18 cellular contexts compared by ENCODE assay signal in genomic region chr12:51914034-51914923, GRCh38. TPM values are rescaled to one million over a fixed set of nuclear protein-coding genes. Genes with fewer than 3 reads are reported as not detected.
DNase-seq lines count a peak whose midpoint lies in the region; ATAC-seq, FAIRE-seq and TF ChIP-seq lines count a peak whose summit lies in the region.
"Had no signal": no experiment of that assay in that cellular context is flagged by ENCODE, and none has a peak within 500 bp of the region (broad histone marks: within the 10 kb centered on the region; RNA-seq: fewer than 3 reads in every experiment).

No MANE protein-coding gene starts in this region.

- no peak for FAIRE-seq in HepG2 (lab: Jason Lieb, UNC)

- H4K20me1 ChIP-seq in HepG2 (ENCODE audit: insufficient read depth, low read length) = no peaks in the 10 kb centered on the region

- no peak overlapping the region for H3K4me3 ChIP-seq in aorta (ENCODE audit: low read length in 2 of 2)
- H3K4me3 ChIP-seq in uterus = no peak overlapping the region
- no peak overlapping the region for H3K4me3 ChIP-seq in HepG2 (replicated peaks in 1 of 3; ENCODE audit: insufficient read depth in 1 of 3, low read depth in 2 of 3, low read length in 3 of 3)
- H3K4me3 ChIP-seq: PC-9 had no signal

- TF ChIP-seq EP300 in HepG2 (IDR thresholded peaks at IDR 0.05; ENCODE audit: low read depth in 2 of 2, low read length in 2 of 2) (no peak), HepG2 (CRISPR knock-in tag; IDR thresholded peaks at IDR 0.05; ENCODE audit: borderline replicate concordance) (no peak)

- H3K4me1 ChIP-seq in aorta (ENCODE audit: control insufficient read depth in 1 of 2, insufficient read depth in 2 of 2, low read length in 2 of 2) = no peaks in the 10 kb centered on the region
- H3K4me1 ChIP-seq in uterus = peaks cover 0 to 3% of the 10 kb centered on the region in 2 donors
- 0 out of 2 replicates have a peak, but pooled peaks cover 19% of the 10 kb centered on the region for H3K4me1 ChIP-seq in HepG2 (ENCODE audit: insufficient read depth, low read length)

- H3K4me1 Mint-ChIP-seq in neural crest cell = peaks cover 37% of the 10 kb centered on the region

- no peaks in the 10 kb centered on the region for H3K79me2 ChIP-seq in HepG2 (ENCODE audit: insufficient read depth, low read length)

- H3K27me3 ChIP-seq in aorta (ENCODE audit: control insufficient read depth in 1 of 2, insufficient read depth in 2 of 2, low read length in 1 of 2) = no peaks in the 10 kb centered on the region
- no peaks in the 10 kb centered on the region for H3K27me3 ChIP-seq in uterus
- H3K27me3 ChIP-seq in HepG2 (ENCODE audit: control insufficient read depth in 1 of 2, insufficient read depth in 2 of 2, low read length in 2 of 2) = peaks cover 3 to 42% of the 10 kb centered on the region in 2 experiments; a peak in 3 of 5 replicates

- H3K9ac ChIP-seq in HepG2 (ENCODE audit: insufficient read depth, low read depth, low read length) = no peak overlapping the region

- no peak overlapping the region for H3K4me3 Mint-ChIP-seq in neural crest cell
- H3K4me3 Mint-ChIP-seq: H9 had no signal

- peak; percentile 51 for DNase-seq in activated effector memory CD4-positive, alpha-beta T cell treated with anti-CD3 and anti-CD28 coated beads, Interleukin-2, amount 50 U/mL, for 16 hours
- no peak for DNase-seq in activated effector memory CD4-positive, alpha-beta T cell treated with Interleukin-2 at 50 U/mL for 16 hours
- DNase-seq in left cardiac atrium (peak; percentile 15), neural crest cell (ENCODE audit: low read depth, low spot score) (no peak), aorta (peak; percentile 47 to 75), uterus (no peak), HepG2 (ENCODE audit: low spot score) (no peak)
- DNase-seq: COR-L47, DMS153, EL, NCI-H446 treated with DMSO at 0.1 percent for 48 hours, NCI-H748 treated with DMSO at 0.1 percent for 48 hours, PC-9 had no signal

- no peak for TF ChIP-seq RAD21 in HepG2 (CRISPR knock-in tag; IDR thresholded peaks at IDR 0.05)

- no peak for TF ChIP-seq POLR2A in uterus (IDR thresholded peaks at IDR 0.05)
- no peak for TF ChIP-seq POLR2A in HepG2 (IDR thresholded peaks at IDR 0.05; ENCODE audit: insufficient read depth in 1 of 2, low read depth in 2 of 2, low read length in 2 of 2)

- H3K4me2 ChIP-seq in HepG2 (ENCODE audit: low read depth, low read length) = no peak overlapping the region
- H3K4me2 ChIP-seq: PC-9 had no signal

- in situ Hi-C loops in HepG2 (cut with HindIII; ENCODE audit: extremely low pct_ligation_motif_present, low pct_unique_long_range_greater_than_20kb) = no loop called here

- H3K27ac ChIP-seq in aorta (ENCODE audit: low read depth in 1 of 2, low read length in 2 of 2) (no peak overlapping the region), uterus (peak overlapping the region in 1 of 2 donors; percentile 67), HepG2 (ENCODE audit: extremely low read length, insufficient read depth, low read length) (no peak overlapping the region)
- H3K27ac ChIP-seq: C4-2B, PC-9 had no signal

- H3K36me3 Mint-ChIP-seq in neural crest cell (ENCODE audit: low read depth) = no peaks in the 10 kb centered on the region

- CTCF ChIA-PET in HepG2 (lab: Yijun Ruan, JAX; ENCODE audit: low intra/inter-chr PET ratio, low total read pairs) = no interaction called here

- no peak overlapping the region for H2AFZ ChIP-seq in HepG2 (ENCODE audit: low read length)
- H2AFZ ChIP-seq: PC-9 had no signal

- POLR2A ChIA-PET in HepG2 (lab: Yijun Ruan, JAX) = no interaction called here

- intact Hi-C loops in left cardiac atrium (cut with DNase I) (no loop called here), aorta (cut with DNase I) (no loop called here), uterus (cut with DNase I; ENCODE audit: low total_unique reads) (no loop called here), HepG2 (cut with micrococcal nuclease; ENCODE audit: unreplicated experiment) (no loop called here)

- BruUV-seq in HepG2 (replicated peaks; lab: Mats Ljungman, UMichigan) = no TSS peak

- TF ChIP-seq CTCF in neural crest cell (conservative IDR thresholded peaks at IDR 0.05) = no peak
- TF ChIP-seq CTCF in uterus (IDR thresholded peaks at IDR 0.05) = no peak
- TF ChIP-seq CTCF in HepG2 (CRISPR knock-in tag; IDR thresholded peaks at IDR 0.05) = no peak

- H3K9me3 ChIP-seq in aorta (ENCODE audit: control insufficient read depth, low read length) = no peaks in the 10 kb centered on the region
- H3K9me3 ChIP-seq in uterus = no peaks in the 10 kb centered on the region
- no peaks in the 10 kb centered on the region for H3K9me3 ChIP-seq in HepG2 (ENCODE audit: low read length)

- ATAC-seq in left cardiac atrium (peak in 1 of 2 donors; percentile 14), aorta (ENCODE audit: low FRiP score) (no peak), HG03342 (IDR thresholded peaks at IDR 0.05; ENCODE audit: unreplicated experiment) (no peak), HepG2 (no peak)

- H3K9me3 Mint-ChIP-seq in neural crest cell = no peaks in the 10 kb centered on the region
- H3K9me3 Mint-ChIP-seq: H9 had no signal

- peak overlapping the region; percentile 71 for H3K27ac Mint-ChIP-seq in neural crest cell (ENCODE audit: unreplicated experiment)
- H3K27ac Mint-ChIP-seq: H9 had no signal

- 84 to 86% methylated on average over 17 of the region's 17 CpGs for WGBS in aorta, 2 donors
- WGBS in HepG2 (ENCODE audit: low lambda C conversion rate) = 50% methylated on average over 14 of the region's 17 CpGs

- no peaks in the 10 kb centered on the region for H3K27me3 Mint-ChIP-seq in neural crest cell (ENCODE audit: low read depth)

- H3K36me3 ChIP-seq in aorta (ENCODE audit: control insufficient read depth in 1 of 2, insufficient read depth in 2 of 2, low read length in 1 of 2) (no peaks in the 10 kb centered on the region), uterus (no peaks in the 10 kb centered on the region), HepG2 (replicated peaks in 1 of 2; ENCODE audit: control insufficient read depth in 1 of 2, insufficient read depth in 2 of 2, low read length in 2 of 2) (no peaks in the 10 kb centered on the region)

RNA-seq across cellular contexts. Expression of gene ACVRL1, which starts 7.0 kb away (rescaled TPM):
- 10 to 100 TPM; 44.0 to 65.2 TPM for total RNA-seq in left cardiac atrium
- total RNA-seq in neural crest cell = 0.14 and 0.49 TPM in 2 replicates
- total RNA-seq in aorta = 10 to 100 TPM; 53.6 to 96.9 TPM
- polyA plus RNA-seq in aorta = 10 to 100 TPM in 1 of 2 donors, 1 to 10 TPM in 1; 3.4 to 13.5 TPM
- 100 to 1,000 TPM in 3 of 4 donors, 10 to 100 TPM in 1; 52.1 to 161 (median 127) TPM for total RNA-seq in uterus
- not detected in 2 replicates for total RNA-seq in HepG2 (2016; rRNA removed; fragmentation: Illumina TruSeq; extraction: Trizol)
- total RNA-seq in HepG2 (2016; cell fraction: cytosol; rRNA removed; fragmentation: Illumina TruSeq; extraction: Trizol; ENCODE audit: low read depth) = not detected in 2 replicates
- total RNA-seq in HepG2 (2016; cell fraction: insoluble cytoplasmic fraction; rRNA removed; fragmentation: Illumina TruSeq; extraction: Trizol) = not detected in 2 replicates
- total RNA-seq in HepG2 (2016; cell fraction: membrane; rRNA removed; fragmentation: Illumina TruSeq; extraction: Trizol) = not detected in 2 replicates
- not detected in 2 replicates for total RNA-seq in HepG2 (2016; cell fraction: nucleus; rRNA removed; fragmentation: Illumina TruSeq; extraction: Trizol)
- not detected in 2 replicates for polyA plus RNA-seq in HepG2 (2011; rRNA removed)
- polyA plus RNA-seq in HepG2 (2011; cell fraction: cytosol; rRNA removed) = not detected in 2 replicates
- polyA plus RNA-seq in HepG2 (2011; cell fraction: nucleus; rRNA removed) = not detected in 2 replicates
- polyA plus RNA-seq in HepG2 (2012) = not detected in 2 replicates
- not detected in 2 replicates for polyA plus RNA-seq in HepG2 (2016; cell fraction: cytosol; fragmentation: Illumina TruSeq; extraction: Trizol; ENCODE audit: low read depth)
- not detected in 2 replicates for polyA plus RNA-seq in HepG2 (2016; cell fraction: insoluble cytoplasmic fraction; fragmentation: Illumina TruSeq; extraction: Trizol; ENCODE audit: low read depth)
- not detected in 2 replicates for polyA plus RNA-seq in HepG2 (2016; cell fraction: membrane; fragmentation: Illumina TruSeq; extraction: Trizol; ENCODE audit: low read depth)
- not detected in 2 replicates for polyA plus RNA-seq in HepG2 (2016; cell fraction: nucleus; fragmentation: Illumina TruSeq; extraction: Trizol; ENCODE audit: insufficient read depth, low read depth)
- polyA minus RNA-seq in HepG2 (2011; rRNA and poly(A)+ RNA removed; ENCODE audit: low replicate concordance) = 0.05 TPM in 1 of 2 replicates, not detected in the other
- polyA minus RNA-seq in HepG2 (2011; cell fraction: cytosol; rRNA and poly(A)+ RNA removed) = not detected in 2 replicates
- polyA minus RNA-seq in HepG2 (2011; cell fraction: nucleus; rRNA and poly(A)+ RNA removed) = not detected in 2 replicates
- total RNA-seq: H9, HT-29, PC-9 had no signal

RNA-seq across cellular contexts. Expression of gene ANKRD33, which starts 26.4 kb away (rescaled TPM):
- total RNA-seq in left cardiac atrium = not detected
- not detected in 2 replicates for total RNA-seq in neural crest cell
- under 1 TPM in 1 of 2 donors, not detected in 1; 0.54 TPM for total RNA-seq in aorta
- polyA plus RNA-seq in aorta = not detected
- 1 to 10 TPM in 1 of 4 donors, under 1 TPM in 2, not detected in 1; 0.14 to 2.9 (median 0.27) TPM for total RNA-seq in uterus
- not detected in 2 replicates for total RNA-seq in HepG2 (2016; rRNA removed; fragmentation: Illumina TruSeq; extraction: Trizol)
- not detected in 2 replicates for total RNA-seq in HepG2 (2016; cell fraction: cytosol; rRNA removed; fragmentation: Illumina TruSeq; extraction: Trizol; ENCODE audit: low read depth)
- not detected in 2 replicates for total RNA-seq in HepG2 (2016; cell fraction: insoluble cytoplasmic fraction; rRNA removed; fragmentation: Illumina TruSeq; extraction: Trizol)
- total RNA-seq in HepG2 (2016; cell fraction: membrane; rRNA removed; fragmentation: Illumina TruSeq; extraction: Trizol) = not detected in 2 replicates
- total RNA-seq in HepG2 (2016; cell fraction: nucleus; rRNA removed; fragmentation: Illumina TruSeq; extraction: Trizol) = not detected in 2 replicates
- polyA plus RNA-seq in HepG2 (2011; rRNA removed) = 0.04 and 0.07 TPM in 2 replicates
- polyA plus RNA-seq in HepG2 (2011; cell fraction: cytosol; rRNA removed) = 0.03 and 0.04 TPM in 2 replicates
- polyA plus RNA-seq in HepG2 (2011; cell fraction: nucleus; rRNA removed) = 0.16 and 0.33 TPM in 2 replicates
- polyA plus RNA-seq in HepG2 (2012) = not detected in 2 replicates
- polyA plus RNA-seq in HepG2 (2016; cell fraction: cytosol; fragmentation: Illumina TruSeq; extraction: Trizol; ENCODE audit: low read depth) = not detected in 2 replicates
- not detected in 2 replicates for polyA plus RNA-seq in HepG2 (2016; cell fraction: insoluble cytoplasmic fraction; fragmentation: Illumina TruSeq; extraction: Trizol; ENCODE audit: low read depth)
- not detected in 2 replicates for polyA plus RNA-seq in HepG2 (2016; cell fraction: membrane; fragmentation: Illumina TruSeq; extraction: Trizol; ENCODE audit: low read depth)
- polyA plus RNA-seq in HepG2 (2016; cell fraction: nucleus; fragmentation: Illumina TruSeq; extraction: Trizol; ENCODE audit: insufficient read depth, low read depth) = not detected in 2 replicates
- 0.05 and 0.18 TPM in 2 replicates for polyA minus RNA-seq in HepG2 (2011; rRNA and poly(A)+ RNA removed; ENCODE audit: low replicate concordance)
- not detected in 2 replicates for polyA minus RNA-seq in HepG2 (2011; cell fraction: cytosol; rRNA and poly(A)+ RNA removed)
- polyA minus RNA-seq in HepG2 (2011; cell fraction: nucleus; rRNA and poly(A)+ RNA removed) = not detected in 2 replicates
- total RNA-seq: A172, HT-29, PC-9 had no signal

RNA-seq across cellular contexts. Expression of gene ACVR1B, which starts 37.2 kb away (rescaled TPM):
- total RNA-seq in left cardiac atrium = 10 to 100 TPM; 13.0 to 19.3 TPM
- 30.5 and 34.3 TPM in 2 replicates for total RNA-seq in neural crest cell
- total RNA-seq in aorta = 10 to 100 TPM; 24.0 to 24.5 TPM
- 1 to 10 TPM; 2.3 to 6.9 TPM for polyA plus RNA-seq in aorta
- total RNA-seq in uterus = 10 to 100 TPM in 3 of 4 donors, 1 to 10 TPM in 1; 2.6 to 31.6 (median 14.4) TPM
- 5.8 and 8.9 TPM in 2 replicates for total RNA-seq in HepG2 (2016; rRNA removed; fragmentation: Illumina TruSeq; extraction: Trizol)
- 2.0 and 2.2 TPM in 2 replicates for total RNA-seq in HepG2 (2016; cell fraction: cytosol; rRNA removed; fragmentation: Illumina TruSeq; extraction: Trizol; ENCODE audit: low read depth)
- total RNA-seq in HepG2 (2016; cell fraction: insoluble cytoplasmic fraction; rRNA removed; fragmentation: Illumina TruSeq; extraction: Trizol) = 4.3 and 9.8 TPM in 2 replicates
- 5.4 and 7.6 TPM in 2 replicates for total RNA-seq in HepG2 (2016; cell fraction: membrane; rRNA removed; fragmentation: Illumina TruSeq; extraction: Trizol)
- total RNA-seq in HepG2 (2016; cell fraction: nucleus; rRNA removed; fragmentation: Illumina TruSeq; extraction: Trizol) = 9.9 and 14.3 TPM in 2 replicates
- 12.1 and 14.1 TPM in 2 replicates for polyA plus RNA-seq in HepG2 (2011; rRNA removed)
- 12.0 and 13.7 TPM in 2 replicates for polyA plus RNA-seq in HepG2 (2011; cell fraction: cytosol; rRNA removed)
- 12.5 and 12.9 TPM in 2 replicates for polyA plus RNA-seq in HepG2 (2011; cell fraction: nucleus; rRNA removed)
- polyA plus RNA-seq in HepG2 (2012) = 10.8 and 11.8 TPM in 2 replicates
- polyA plus RNA-seq in HepG2 (2016; cell fraction: cytosol; fragmentation: Illumina TruSeq; extraction: Trizol; ENCODE audit: low read depth) = 1.1 and 1.3 TPM in 2 replicates
- 5.3 and 5.6 TPM in 2 replicates for polyA plus RNA-seq in HepG2 (2016; cell fraction: insoluble cytoplasmic fraction; fragmentation: Illumina TruSeq; extraction: Trizol; ENCODE audit: low read depth)
- 3.8 and 4.6 TPM in 2 replicates for polyA plus RNA-seq in HepG2 (2016; cell fraction: membrane; fragmentation: Illumina TruSeq; extraction: Trizol; ENCODE audit: low read depth)
- 16.9 and 17.0 TPM in 2 replicates for polyA plus RNA-seq in HepG2 (2016; cell fraction: nucleus; fragmentation: Illumina TruSeq; extraction: Trizol; ENCODE audit: insufficient read depth, low read depth)
- polyA minus RNA-seq in HepG2 (2011; rRNA and poly(A)+ RNA removed; ENCODE audit: low replicate concordance) = 22.8 and 32.8 TPM in 2 replicates
- 9.7 and 13.2 TPM in 2 replicates for polyA minus RNA-seq in HepG2 (2011; cell fraction: cytosol; rRNA and poly(A)+ RNA removed)
- 12.1 and 14.2 TPM in 2 replicates for polyA minus RNA-seq in HepG2 (2011; cell fraction: nucleus; rRNA and poly(A)+ RNA removed)

Comparison
In these comparisons a context has a peak if more than half of its experiments do, and no peak if none do; other contexts are left out.
1. DNase-seq: peak in activated effector memory CD4-positive, alpha-beta T cell treated with anti-CD3 and anti-CD28 coated beads, Interleukin-2, amount 50 U/mL, for 16 hours (single experiment), left cardiac atrium (single experiment) and aorta (2 of 2); none in activated effector memory CD4-positive, alpha-beta T cell treated with Interleukin-2 at 50 U/mL for 16 hours (single experiment), neural crest cell (single experiment), uterus (0 of 2) and HepG2 (single experiment).
2. RNA of gene ACVRL1, which starts 7.0 kb away (total RNA-seq): 52.1 to 161 TPM in uterus, 53.6 to 96.9 TPM in aorta and 44.0 to 65.2 TPM in left cardiac atrium; 0.14 to 0.49 TPM in neural crest cell and not detected in HepG2; every median in the first group is over 10 times any median in the second.